Comparison of ENCODE assay signal across 1 cellular context in genomic region chr1:60924964-60925798, GRCh38.
TF ChIP-seq lines count a peak whose summit lies in the region.

No MANE protein-coding gene starts in this region.

TF ChIP-seq in K562, 482 proteins besides CTCF, POLR2A, EP300 and RAD21 (continued from another document and continues in another):
- TF ChIP-seq, protein P1, sequence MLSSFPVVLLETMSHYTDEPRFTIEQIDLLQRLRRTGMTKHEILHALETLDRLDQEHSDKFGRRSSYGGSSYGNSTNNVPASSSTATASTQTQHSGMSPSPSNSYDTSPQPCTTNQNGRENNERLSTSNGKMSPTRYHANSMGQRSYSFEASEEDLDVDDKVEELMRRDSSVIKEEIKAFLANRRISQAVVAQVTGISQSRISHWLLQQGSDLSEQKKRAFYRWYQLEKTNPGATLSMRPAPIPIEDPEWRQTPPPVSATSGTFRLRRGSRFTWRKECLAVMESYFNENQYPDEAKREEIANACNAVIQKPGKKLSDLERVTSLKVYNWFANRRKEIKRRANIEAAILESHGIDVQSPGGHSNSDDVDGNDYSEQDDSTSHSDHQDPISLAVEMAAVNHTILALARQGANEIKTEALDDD (IDR thresholded peaks at IDR 0.05): peak; percentile 65; the same call in 1 of the 2 replicates
- TF ChIP-seq ETS2 (tag; IDR thresholded peaks at IDR 0.05; ENCODE audit: borderline replicate concordance, poor library complexity, severe bottlenecking) (no peak), NCOA2 (IDR thresholded peaks at IDR 0.05; ENCODE audit: partially characterized antibody in 2 of 2) (no peak), ZNF431 (CRISPR knock-in tag; IDR thresholded peaks at IDR 0.05) (no peak), L3MBTL2 (IDR thresholded peaks at IDR 0.05) (0 out of 2 replicates have a peak, but pooled peaks have one; percentile 22), ILF3 (IDR thresholded peaks at IDR 0.05; ENCODE audit: borderline replicate concordance) (no peak), BRCA1 (IDR thresholded peaks at IDR 0.05) (no peak), BRCA1 (CRISPR knock-in tag; IDR thresholded peaks at IDR 0.05) (no peak), CREB5 (CRISPR knock-in tag; IDR thresholded peaks at IDR 0.05) (no peak), EZH2 (IDR thresholded peaks at IDR 0.05; ENCODE audit: borderline replicate concordance, low read depth, low read length) (no peak), ZBTB33 (CRISPR knock-in tag; IDR thresholded peaks at IDR 0.05) (no peak), HDGF (IDR thresholded peaks at IDR 0.05) (peak; percentile 64; the same call in 1 of the 2 replicates), MTA1 (IDR thresholded peaks at IDR 0.05; ENCODE audit: borderline replicate concordance) (no peak), PTTG1 (tag; IDR thresholded peaks at IDR 0.05; ENCODE audit: low read depth) (no peak), ZNF184 (CRISPR knock-in tag; IDR thresholded peaks at IDR 0.05) (no peak), ILK (tag; IDR thresholded peaks at IDR 0.05; ENCODE audit: borderline replicate concordance, low read depth) (no peak), ADNP (tag; IDR thresholded peaks at IDR 0.05) (no peak), CBFA2T3 (IDR thresholded peaks at IDR 0.05) (peak; percentile 67), FOXA1 (IDR thresholded peaks at IDR 0.05; ENCODE audit: borderline replicate concordance) (no peak; the same call in 1 of the 2 replicates), CGGBP1 (CRISPR knock-in tag; IDR thresholded peaks at IDR 0.05) (no peak), SIRT6 (IDR thresholded peaks at IDR 0.05; ENCODE audit: low read depth, low read length) (no peak), SNAPC5 (CRISPR knock-in tag; IDR thresholded peaks at IDR 0.05) (no peak), ATF6 (CRISPR knock-in tag; IDR thresholded peaks at IDR 0.05) (no peak), SMAD4 (CRISPR knock-in tag; conservative IDR thresholded peaks at IDR 0.05) (0 out of 2 replicates have a peak, but pooled peaks have one; percentile 24), MAZ (CRISPR knock-in tag; conservative IDR thresholded peaks at IDR 0.05 in 1 of 2, IDR thresholded peaks at IDR 0.05 in 1 of 2) (no peak), MCM3 (IDR thresholded peaks at IDR 0.05) (no peak), ZBTB1 (CRISPR knock-in tag; IDR thresholded peaks at IDR 0.05; ENCODE audit: borderline replicate concordance, low read depth) (no peak), HDAC3 (IDR thresholded peaks at IDR 0.05; ENCODE audit: borderline replicate concordance, partially characterized antibody) (no peak), PML (IDR thresholded peaks at IDR 0.05; ENCODE audit: low read length) (no peak), XRCC5 (IDR thresholded peaks at IDR 0.05; ENCODE audit: low read depth, low read length) (no peak), POLR3G (IDR thresholded peaks at IDR 0.05; ENCODE audit: extremely low read depth, insufficient read length, insufficient replicate concordance) (no peak), PBX2 (CRISPR knock-in tag; IDR thresholded peaks at IDR 0.05; ENCODE audit: low read depth) (no peak), PBX2 (tag; conservative IDR thresholded peaks at IDR 0.05; ENCODE audit: low read depth) (no peak)
- TF ChIP-seq, protein P2, sequence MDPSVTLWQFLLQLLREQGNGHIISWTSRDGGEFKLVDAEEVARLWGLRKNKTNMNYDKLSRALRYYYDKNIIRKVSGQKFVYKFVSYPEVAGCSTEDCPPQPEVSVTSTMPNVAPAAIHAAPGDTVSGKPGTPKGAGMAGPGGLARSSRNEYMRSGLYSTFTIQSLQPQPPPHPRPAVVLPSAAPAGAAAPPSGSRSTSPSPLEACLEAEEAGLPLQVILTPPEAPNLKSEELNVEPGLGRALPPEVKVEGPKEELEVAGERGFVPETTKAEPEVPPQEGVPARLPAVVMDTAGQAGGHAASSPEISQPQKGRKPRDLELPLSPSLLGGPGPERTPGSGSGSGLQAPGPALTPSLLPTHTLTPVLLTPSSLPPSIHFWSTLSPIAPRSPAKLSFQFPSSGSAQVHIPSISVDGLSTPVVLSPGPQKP (CRISPR knock-in tag; IDR thresholded peaks at IDR 0.05): no peak
- TF ChIP-seq, protein P3, sequence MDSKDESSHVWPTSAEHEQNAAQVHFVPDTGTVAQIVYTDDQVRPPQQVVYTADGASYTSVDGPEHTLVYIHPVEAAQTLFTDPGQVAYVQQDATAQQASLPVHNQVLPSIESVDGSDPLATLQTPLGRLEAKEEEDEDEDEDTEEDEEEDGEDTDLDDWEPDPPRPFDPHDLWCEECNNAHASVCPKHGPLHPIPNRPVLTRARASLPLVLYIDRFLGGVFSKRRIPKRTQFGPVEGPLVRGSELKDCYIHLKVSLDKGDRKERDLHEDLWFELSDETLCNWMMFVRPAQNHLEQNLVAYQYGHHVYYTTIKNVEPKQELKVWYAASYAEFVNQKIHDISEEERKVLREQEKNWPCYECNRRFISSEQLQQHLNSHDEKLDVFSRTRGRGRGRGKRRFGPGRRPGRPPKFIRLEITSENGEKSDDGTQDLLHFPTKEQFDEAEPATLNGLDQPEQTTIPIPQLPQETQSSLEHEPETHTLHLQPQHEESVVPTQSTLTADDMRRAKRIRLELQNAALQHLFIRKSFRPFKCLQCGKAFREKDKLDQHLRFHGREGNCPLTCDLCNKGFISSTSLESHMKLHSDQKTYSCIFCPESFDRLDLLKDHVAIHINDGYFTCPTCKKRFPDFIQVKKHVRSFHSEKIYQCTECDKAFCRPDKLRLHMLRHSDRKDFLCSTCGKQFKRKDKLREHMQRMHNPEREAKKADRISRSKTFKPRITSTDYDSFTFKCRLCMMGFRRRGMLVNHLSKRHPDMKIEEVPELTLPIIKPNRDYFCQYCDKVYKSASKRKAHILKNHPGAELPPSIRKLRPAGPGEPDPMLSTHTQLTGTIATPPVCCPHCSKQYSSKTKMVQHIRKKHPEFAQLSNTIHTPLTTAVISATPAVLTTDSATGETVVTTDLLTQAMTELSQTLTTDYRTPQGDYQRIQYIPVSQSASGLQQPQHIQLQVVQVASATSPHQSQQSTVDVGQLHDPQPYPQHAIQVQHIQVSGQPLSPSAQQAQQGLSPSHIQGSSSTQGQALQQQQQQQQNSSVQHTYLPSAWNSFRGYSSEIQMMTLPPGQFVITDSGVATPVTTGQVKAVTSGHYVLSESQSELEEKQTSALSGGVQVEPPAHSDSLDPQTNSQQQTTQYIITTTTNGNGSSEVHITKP (IDR thresholded peaks at IDR 0.05; ENCODE audit: partially characterized antibody): no peak
- TF ChIP-seq, protein P4, sequence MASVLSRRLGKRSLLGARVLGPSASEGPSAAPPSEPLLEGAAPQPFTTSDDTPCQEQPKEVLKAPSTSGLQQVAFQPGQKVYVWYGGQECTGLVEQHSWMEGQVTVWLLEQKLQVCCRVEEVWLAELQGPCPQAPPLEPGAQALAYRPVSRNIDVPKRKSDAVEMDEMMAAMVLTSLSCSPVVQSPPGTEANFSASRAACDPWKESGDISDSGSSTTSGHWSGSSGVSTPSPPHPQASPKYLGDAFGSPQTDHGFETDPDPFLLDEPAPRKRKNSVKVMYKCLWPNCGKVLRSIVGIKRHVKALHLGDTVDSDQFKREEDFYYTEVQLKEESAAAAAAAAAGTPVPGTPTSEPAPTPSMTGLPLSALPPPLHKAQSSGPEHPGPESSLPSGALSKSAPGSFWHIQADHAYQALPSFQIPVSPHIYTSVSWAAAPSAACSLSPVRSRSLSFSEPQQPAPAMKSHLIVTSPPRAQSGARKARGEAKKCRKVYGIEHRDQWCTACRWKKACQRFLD (CRISPR knock-in tag; IDR thresholded peaks at IDR 0.05): no peak
